Comparison of ENCODE assay signal across 28 cellular contexts in genomic region chrX:109301177-109301576, GRCh38.
"Had no signal": no experiment of that assay in that cellular context is flagged by ENCODE, and none has a peak within 500 bp of the region (broad histone marks: within the 10 kb centered on the region; RNA-seq: fewer than 3 reads in every experiment).

No MANE protein-coding gene starts in this region.

- H3K27me3 Mint-ChIP-seq: naive thymus-derived CD8-positive, alpha-beta T cell; stimulated activated memory B cell treated with anti-CD40 and anti-IgM and Interleukin-4, amounts not matched to agents 10 μg/mL and 1 μg/mL and 100 μg/mL, for 72 hours; stimulated activated naive CD8-positive, alpha-beta T cell treated with anti-CD3 and anti-CD28 coated beads, Interleukin-15, amount 100 ng/mL, for 72 hours had no signal

- H3K27me3 ChIP-seq: hepatocyte, right lobe of liver, uterus had no signal

- H3K4me1 ChIP-seq: left lung, lower lobe of right lung, parathyroid adenoma, right atrium auricular region, right lobe of liver, tibial nerve, uterus had no signal

- H3K27ac Mint-ChIP-seq: immature natural killer cell; naive thymus-derived CD8-positive, alpha-beta T cell; nephron; stimulated activated memory B cell treated with anti-CD40 and anti-IgM and Interleukin-4, amounts not matched to agents 10 μg/mL and 1 μg/mL and 100 μg/mL, for 72 hours; stimulated activated naive CD8-positive, alpha-beta T cell treated with anti-CD3 and anti-CD28 coated beads, Interleukin-15, amount 100 ng/mL, for 72 hours; type B pancreatic cell had no signal

- H3K27ac ChIP-seq: hepatocyte, left lung, lower lobe of right lung, parathyroid adenoma, right atrium auricular region, right lobe of liver, tibial nerve, uterus had no signal

- H3K36me3 Mint-ChIP-seq: immature natural killer cell; naive thymus-derived CD8-positive, alpha-beta T cell; stimulated activated memory B cell treated with anti-CD40 and anti-IgM and Interleukin-4, amounts not matched to agents 10 μg/mL and 1 μg/mL and 100 μg/mL, for 72 hours; type B pancreatic cell had no signal

- H3K36me3 ChIP-seq: left lung, lower lobe of right lung, right atrium auricular region, right lobe of liver, tibial nerve, uterus had no signal

- FAIRE-seq: islet of Langerhans, kidney had no signal

- H2AFZ ChIP-seq: hepatocyte, parathyroid adenoma had no signal

- H3K79me2 ChIP-seq: hepatocyte, parathyroid adenoma had no signal

- DNase-seq: immature natural killer cell; kidney; left colon; left lung; lower lobe of right lung; mammary epithelial cell; mesenchymal stem cell; naive thymus-derived CD8-positive, alpha-beta T cell; nucleus accumbens; right lobe of liver; stimulated activated CD4-positive, alpha-beta T cell treated with anti-CD3 and anti-CD28 coated beads, Interleukin-1b, Interleukin-23, amount 100 ng/mL, for 48 hours; stimulated activated CD4-positive, alpha-beta T cell treated with anti-CD3 and anti-CD28 coated beads, Interleukin-2, amount 100 ng/mL, for 48 hours; stimulated activated CD4-positive, alpha-beta T cell treated with anti-CD3 and anti-CD28 coated beads, Interleukin-4, amount 100 ng/mL, for 4 hours; stimulated activated CD8-positive, alpha-beta memory T cell treated with anti-CD3 and anti-CD28 coated beads, Interleukin-4, amount 100 ng/mL, for 48 hours; stimulated activated naive CD4-positive, alpha-beta T cell treated with Interleukin-2 at 50 U/mL for 16 hours; stimulated activated naive CD8-positive, alpha-beta T cell treated with anti-CD3 and anti-CD28 coated beads, Interleukin-15, amount 100 ng/mL, for 72 hours; substantia nigra; uterus had no signal

- H3K4me1 Mint-ChIP-seq: immature natural killer cell; naive thymus-derived CD8-positive, alpha-beta T cell; stimulated activated memory B cell treated with anti-CD40 and anti-IgM and Interleukin-4, amounts not matched to agents 10 μg/mL and 1 μg/mL and 100 μg/mL, for 72 hours; stimulated activated naive CD8-positive, alpha-beta T cell treated with anti-CD3 and anti-CD28 coated beads, Interleukin-15, amount 100 ng/mL, for 72 hours had no signal

- H3K4me3 Mint-ChIP-seq: immature natural killer cell; naive thymus-derived CD8-positive, alpha-beta T cell; nephron; neural crest cell; stimulated activated memory B cell treated with anti-CD40 and anti-IgM and Interleukin-4, amounts not matched to agents 10 μg/mL and 1 μg/mL and 100 μg/mL, for 72 hours; stimulated activated naive CD8-positive, alpha-beta T cell treated with anti-CD3 and anti-CD28 coated beads, Interleukin-15, amount 100 ng/mL, for 72 hours; type B pancreatic cell had no signal

- H3K9me3 ChIP-seq: left lung, lower lobe of right lung, right atrium auricular region, right lobe of liver, tibial nerve, uterus had no signal

- H3K4me3 ChIP-seq: hepatocyte, left lung, lower lobe of right lung, right atrium auricular region, right lobe of liver, smooth muscle cell, tibial nerve, uterus had no signal

- H3K9me3 Mint-ChIP-seq: immature natural killer cell; nephron; neural crest cell; stimulated activated memory B cell treated with anti-CD40 and anti-IgM and Interleukin-4, amounts not matched to agents 10 μg/mL and 1 μg/mL and 100 μg/mL, for 72 hours; stimulated activated naive CD8-positive, alpha-beta T cell treated with anti-CD3 and anti-CD28 coated beads, Interleukin-15, amount 100 ng/mL, for 72 hours had no signal

- H3K4me2 ChIP-seq: hepatocyte, smooth muscle cell had no signal

- ATAC-seq: left colon; left lung; lower lobe of right lung; naive thymus-derived CD8-positive, alpha-beta T cell; stimulated activated memory B cell treated with anti-CD40 and anti-IgM and Interleukin-4, amounts not matched to agents 10 μg/mL and 1 μg/mL and 100 μg/mL, for 72 hours; stimulated activated naive CD8-positive, alpha-beta T cell treated with anti-CD3 and anti-CD28 coated beads, Interleukin-15, amount 100 ng/mL, for 72 hours had no signal

- H3K9ac ChIP-seq: parathyroid adenoma had no signal
